ENCODE assay signal across 8 cellular contexts in the genomic region with DNA sequence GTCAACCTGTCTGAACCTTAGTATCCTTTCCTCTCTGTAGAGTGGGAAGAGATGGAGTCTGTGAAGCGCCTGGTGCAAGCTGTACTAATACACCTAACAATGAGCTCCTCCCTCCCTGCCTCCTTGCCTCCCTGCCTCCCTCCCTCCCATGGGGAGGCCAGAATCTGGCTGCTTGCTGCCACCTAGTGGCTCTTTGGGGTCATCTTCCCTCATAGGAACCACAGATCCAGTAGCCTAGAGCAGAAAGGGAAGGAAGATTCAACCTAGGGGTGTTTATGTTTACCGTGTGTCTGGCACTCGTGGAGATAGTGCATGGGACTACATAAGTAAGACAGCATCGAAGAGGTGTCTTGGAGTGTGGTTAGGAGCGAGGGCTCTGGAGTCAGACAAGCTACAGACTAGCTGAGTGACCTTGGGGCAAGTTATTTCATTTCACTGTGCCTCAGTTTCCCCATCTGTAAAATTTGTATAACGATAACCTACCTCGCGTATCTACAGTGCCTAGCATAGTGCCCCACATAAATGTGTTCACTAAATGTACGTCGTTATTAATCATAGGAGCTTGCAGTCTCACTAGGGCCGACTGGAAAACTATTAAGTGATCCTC. TPM values are rescaled to one million over a fixed set of nuclear protein-coding genes. Genes with fewer than 3 reads are reported as not detected.
DNase-seq lines count a peak whose midpoint lies in the region; ATAC-seq, FAIRE-seq and TF ChIP-seq lines count a peak whose summit lies in the region.

No MANE protein-coding gene starts in this region.

- DNase-seq in AG08396 (ENCODE audit: low spot score) = peak; percentile 89
- DNase-seq in GM18507 (ENCODE audit: extremely low spot score, insufficient read length, low read depth) = peak; percentile 75
- peak; percentile 54 to 60 for DNase-seq in Kasumi-1 (lab: John Stamatoyannopoulos, UW)
- peak; percentile 79 for DNase-seq in RKO (ENCODE audit: low spot score)
- peak; percentile 78 for DNase-seq in activated effector memory CD4-positive, alpha-beta T cell treated with anti-CD3 and anti-CD28 coated beads, Interleukin-2, amount 50 U/mL, for 16 hours
- DNase-seq in pancreas = peak in 5 of 6 donors; percentile 52 to 70 (median 69)

- peaks cover 6% of the 10 kb centered on the region for H3K27me3 ChIP-seq in gastroesophageal sphincter
- H3K27me3 ChIP-seq in pancreas = no peaks in the 10 kb centered on the region

- TF ChIP-seq EP300 in gastroesophageal sphincter (IDR thresholded peaks at IDR 0.05) = no peak

- no peak overlapping the region for H3K4me3 ChIP-seq in gastroesophageal sphincter
- no peak overlapping the region for H3K4me3 ChIP-seq in pancreas

- 74 to 75% methylated on average over 8 of the region's 11 CpGs for WGBS in gastroesophageal sphincter (ENCODE audit: low coverage in 1 of 2), 2 donors
- 62 to 69% methylated on average over 11 of the region's 11 CpGs for WGBS in pancreas, 2 donors

- H3K9me3 ChIP-seq in gastroesophageal sphincter = no peaks in the 10 kb centered on the region
- H3K9me3 ChIP-seq in pancreas = no peaks in the 10 kb centered on the region

- H3K4me1 ChIP-seq in gastroesophageal sphincter (no peaks in the 10 kb centered on the region), pancreas (peaks cover 0 to 7% (median 0%) of the 10 kb centered on the region in 3 donors)

- TF ChIP-seq CTCF in gastroesophageal sphincter (IDR thresholded peaks at IDR 0.05) (peak in 3 of 4 experiments; percentile 27 to 70 (median 61)), pancreas (IDR thresholded peaks at IDR 0.05) (peak; percentile 29 to 36 (median 31))

- no peak for TF ChIP-seq POLR2A in gastroesophageal sphincter (IDR thresholded peaks at IDR 0.05)

- intact Hi-C loops in pancreas (cut with DNase I) = no loop called here

- H3K27ac ChIP-seq in gastroesophageal sphincter = no peak overlapping the region
- no peak overlapping the region for H3K27ac ChIP-seq in pancreas

- H3K36me3 ChIP-seq in gastroesophageal sphincter = peaks cover 0 to 33% of the 10 kb centered on the region in 2 donors
- H3K36me3 ChIP-seq in pancreas = peaks cover 0 to 19% (median 0%) of the 10 kb centered on the region in 3 donors

- ATAC-seq in gastroesophageal sphincter (peak; percentile 71), pancreas (peak; percentile 79 to 89 (median 86)), HG02588 (IDR thresholded peaks at IDR 0.05; ENCODE audit: unreplicated experiment) (no peak)

- peak; percentile 89 for FAIRE-seq in GM18507 (lab: Jason Lieb, UNC)
- FAIRE-seq in pancreas (lab: Jason Lieb, UNC) = no peak

RNA-seq across cellular contexts. Expression of a gene that starts 35.5 kb away (rescaled TPM):
- total RNA-seq in gastroesophageal sphincter = 10 to 100 TPM; 19.5 to 30.2 (median 26.0) TPM
- 10 to 100 TPM in 3 of 6 donors, 1 to 10 TPM in 3; 7.8 to 19.5 (median 10.4) TPM for total RNA-seq in pancreas
- 10 to 100 TPM; 15.0 to 15.5 TPM for polyA plus RNA-seq in pancreas
